ENCODE assay signal across 15 cellular contexts in the genomic region with DNA sequence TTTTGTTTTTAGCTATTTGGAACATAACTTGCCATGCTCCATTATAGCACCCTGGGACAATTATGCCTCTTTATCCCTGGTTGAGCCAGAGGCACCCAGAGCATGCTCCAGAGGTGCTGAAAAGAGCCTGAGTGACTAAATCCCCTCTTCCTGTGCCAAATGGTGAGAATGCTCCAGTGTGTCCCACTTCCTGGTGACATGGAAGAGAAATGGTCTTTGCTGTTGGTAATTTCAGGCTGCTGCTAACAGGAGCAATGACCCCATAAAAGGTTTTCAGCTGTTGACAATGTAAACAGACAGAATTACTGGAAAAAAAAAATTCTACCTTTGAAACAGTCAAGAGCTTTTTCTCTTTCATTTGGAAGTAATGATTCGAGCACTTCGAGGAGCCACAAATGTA.
DNase-seq lines count a peak whose midpoint lies in the region; ATAC-seq lines count a peak whose summit lies in the region.
"Had no signal": no experiment of that assay in that cellular context is flagged by ENCODE, and none has a peak within 500 bp of the region (broad histone marks: within the 10 kb centered on the region; RNA-seq: fewer than 3 reads in every experiment).

No MANE protein-coding gene starts in this region.

- H3K4me3 ChIP-seq in naive thymus-derived CD4-positive, alpha-beta T cell (ENCODE audit: low read length) = no peak overlapping the region

- POLR2A ChIA-PET in naive thymus-derived CD4-positive, alpha-beta T cell (lab: Charles Lee) = interaction anchor here (0.7 kb wide), 1 partner anchor 39 kb away, joined by 5 read pairs; no protein-coding TSS in a partner anchor

- no peaks in the 10 kb centered on the region for H3K9me3 ChIP-seq in naive thymus-derived CD4-positive, alpha-beta T cell (ENCODE audit: control insufficient read depth in 2 of 3, low read length in 3 of 3)

- no peaks in the 10 kb centered on the region for H3K27me3 Mint-ChIP-seq in naive thymus-derived CD4-positive, alpha-beta T cell
- H3K27me3 Mint-ChIP-seq: CD4-positive, CD25-positive, alpha-beta regulatory T cell had no signal

- DNase-seq in DMS53 treated with DMSO at 0.1 percent for 48 hours (lab: John Stamatoyannopoulos, UW; ENCODE audit: unreplicated experiment) (peak; percentile 90), ELF-1 (ENCODE audit: low read depth, low spot score) (peak; percentile 18), NCI-H748 treated with DMSO at 0.1 percent for 48 hours (lab: John Stamatoyannopoulos, UW) (peak; percentile 65), left kidney (ENCODE audit: low read depth, low spot score) (peak; percentile 65), activated T-cell treated with anti-CD3 and anti-CD28 coated beads for 4 hours (no peak)
- DNase-seq in naive thymus-derived CD4-positive, alpha-beta T cell = no peak
- DNase-seq: CD4-positive, CD25-positive, alpha-beta regulatory T cell; GOT3; KG1; NCI-H1048; NCI-H1694 treated with DMSO at 0.1 percent for 48 hours; PC-3 had no signal

- H3K27me3 ChIP-seq in naive thymus-derived CD4-positive, alpha-beta T cell (ENCODE audit: control insufficient read depth in 2 of 2, insufficient read depth in 2 of 2, low read length in 2 of 2) = no peaks in the 10 kb centered on the region

- no peaks in the 10 kb centered on the region for H3K4me1 ChIP-seq in naive thymus-derived CD4-positive, alpha-beta T cell (ENCODE audit: control insufficient read depth in 2 of 2, insufficient read depth in 2 of 2, low read length in 2 of 2)

- no peaks in the 10 kb centered on the region for H3K36me3 ChIP-seq in naive thymus-derived CD4-positive, alpha-beta T cell (ENCODE audit: control insufficient read depth in 2 of 3, insufficient read depth in 3 of 3, low read length in 3 of 3)

- no peak overlapping the region for H3K4me3 Mint-ChIP-seq in naive thymus-derived CD4-positive, alpha-beta T cell
- H3K4me3 Mint-ChIP-seq: CD4-positive, CD25-positive, alpha-beta regulatory T cell; T-helper 2 cell treated with Interferon-gamma antibody and Interleukin-4, amounts not matched to agents 5 μg/mL and 100 μg/mL, for 36 hours had no signal

- H3K27ac ChIP-seq in naive thymus-derived CD4-positive, alpha-beta T cell (ENCODE audit: low read depth, low read length) = no peak overlapping the region

- intact Hi-C loops in naive thymus-derived CD4-positive, alpha-beta T cell (cut with micrococcal nuclease) = loop anchor here in 1 of 2 donors (10.0 kb wide), 1 partner anchor 338 kb away; the partner anchor contains the start of gene FGF9

- ATAC-seq in GM18907 (IDR thresholded peaks at IDR 0.05; ENCODE audit: unreplicated experiment) (no peak), HG03354 (IDR thresholded peaks at IDR 0.05; ENCODE audit: poor library complexity, severe bottlenecking, unreplicated experiment) (no peak)
- no peak for ATAC-seq in naive thymus-derived CD4-positive, alpha-beta T cell
- ATAC-seq: PC-3 had no signal

- H3K27ac Mint-ChIP-seq in naive thymus-derived CD4-positive, alpha-beta T cell = no peak overlapping the region
- H3K27ac Mint-ChIP-seq: CD4-positive, CD25-positive, alpha-beta regulatory T cell; T-helper 2 cell treated with Interferon-gamma antibody and Interleukin-4, amounts not matched to agents 5 μg/mL and 100 μg/mL, for 36 hours had no signal

- peaks cover 5 to 16% (median 8%) of the 10 kb centered on the region in 7 donors for H3K4me1 Mint-ChIP-seq in naive thymus-derived CD4-positive, alpha-beta T cell

- peaks cover 0 to 2% (median 0%) of the 10 kb centered on the region in 11 donors for H3K9me3 Mint-ChIP-seq in naive thymus-derived CD4-positive, alpha-beta T cell

- CTCF ChIA-PET in naive thymus-derived CD4-positive, alpha-beta T cell (lab: Charles Lee) = interaction anchor here (0.6 to 0.7 kb wide), 2 partner anchors 114 to 191 kb away, joined by 3 to 5 read pairs; no protein-coding TSS in a partner anchor

- H3K36me3 Mint-ChIP-seq in naive thymus-derived CD4-positive, alpha-beta T cell = peaks cover 0 to 2% (median 0%) of the 10 kb centered on the region in 5 donors
- H3K36me3 Mint-ChIP-seq: CD4-positive, CD25-positive, alpha-beta regulatory T cell had no signal

Comparison
In these comparisons a context has a peak if more than half of its experiments do, and no peak if none do; other contexts are left out.
1. DNase-seq: peak in DMS53 treated with DMSO at 0.1 percent for 48 hours (single experiment), ELF-1 (single experiment), NCI-H748 treated with DMSO at 0.1 percent for 48 hours (single experiment) and left kidney (single experiment); none in naive thymus-derived CD4-positive, alpha-beta T cell (0 of 9) and activated T-cell treated with anti-CD3 and anti-CD28 coated beads for 4 hours (single experiment).